In genomic region chr10:74384615-74385213, GRCh38 we compare ENCODE assay signal across 22 cellular contexts.
DNase-seq lines count a peak whose midpoint lies in the region; ATAC-seq and TF ChIP-seq lines count a peak whose summit lies in the region.
"Had no signal": no experiment of that assay in that cellular context is flagged by ENCODE, and none has a peak within 500 bp of the region (broad histone marks: within the 10 kb centered on the region; RNA-seq: fewer than 3 reads in every experiment).

No MANE protein-coding gene starts in this region.

- H3K9me3 ChIP-seq in HEK293 (ENCODE audit: control insufficient read depth, insufficient read depth, low read depth, low read length) (no peaks in the 10 kb centered on the region), thymus (ENCODE audit: control insufficient read depth) (no peaks in the 10 kb centered on the region), upper lobe of right lung (no peaks in the 10 kb centered on the region)
- H3K9me3 ChIP-seq: BLaER1, HAP-1, neutrophil had no signal

- peak overlapping the region; percentile 16 for H3K27ac Mint-ChIP-seq in T-helper 1 cell treated with Interleukin-12 subunit alpha and Interleukin-12 subunit beta and Interleukin-4 antibody, amounts not matched to agents 30 μg/mL and 1 μg/mL, for 36 hours
- peak overlapping the region; percentile 59 for H3K27ac Mint-ChIP-seq in activated B cell treated with CpG ODN at 0.5 μM for 24 hours
- H3K27ac Mint-ChIP-seq: activated CD4-positive, alpha-beta memory T cell treated with anti-CD3 and anti-CD28 coated beads for 36 hours; immature natural killer cell had no signal

- DNase-seq in T-helper 1 cell = no peak
- DNase-seq in activated B cell treated with CpG ODN at 0.5 μM for 24 hours = no peak
- no peak for DNase-seq in upper lobe of right lung
- no peak for DNase-seq in head of caudate nucleus
- DNase-seq: activated CD4-positive, alpha-beta memory T cell treated with anti-CD3 and anti-CD28 coated beads for 36 hours; activated naive CD4-positive, alpha-beta T cell; cortex of kidney; immature natural killer cell; NCI-H1105 treated with DMSO at 0.1 percent for 48 hours; NCI-H2081 treated with DMSO at 0.1 percent for 48 hours; NCI-H748 treated with DMSO at 0.1 percent for 48 hours; OCI-M1; Right ventricle myocardium superior; stimulated activated CD4-positive, alpha-beta T cell treated with anti-CD3 and anti-CD28 coated beads, Interleukin-4, amount 100 ng/mL, for 4 hours; SW 1271 had no signal

- H3K27me3 ChIP-seq in thymus (ENCODE audit: control insufficient read depth, insufficient read depth) = no peaks in the 10 kb centered on the region
- H3K27me3 ChIP-seq in upper lobe of right lung = no peaks in the 10 kb centered on the region
- H3K27me3 ChIP-seq: BLaER1, neutrophil had no signal

- no peak overlapping the region for H3K4me3 Mint-ChIP-seq in T-helper 1 cell treated with Interleukin-12 subunit alpha and Interleukin-12 subunit beta and Interleukin-4 antibody, amounts not matched to agents 30 μg/mL and 1 μg/mL, for 36 hours
- H3K4me3 Mint-ChIP-seq in activated B cell treated with CpG ODN at 0.5 μM for 24 hours = peak overlapping the region; percentile 5
- H3K4me3 Mint-ChIP-seq: activated CD4-positive, alpha-beta memory T cell treated with anti-CD3 and anti-CD28 coated beads for 36 hours; immature natural killer cell had no signal

- peaks cover 2% of the 10 kb centered on the region for H3K36me3 Mint-ChIP-seq in T-helper 1 cell treated with Interleukin-12 subunit alpha and Interleukin-12 subunit beta and Interleukin-4 antibody, amounts not matched to agents 30 μg/mL and 1 μg/mL, for 36 hours (ENCODE audit: low read depth)
- H3K36me3 Mint-ChIP-seq in activated B cell treated with CpG ODN at 0.5 μM for 24 hours (ENCODE audit: low read depth) = peaks cover 18% of the 10 kb centered on the region
- H3K36me3 Mint-ChIP-seq: activated CD4-positive, alpha-beta memory T cell treated with anti-CD3 and anti-CD28 coated beads for 36 hours; immature natural killer cell had no signal

- H3K4me3 ChIP-seq in HEK293 (ENCODE audit: low read depth, low read length) (no peak overlapping the region), thymus (ENCODE audit: low read length) (no peak overlapping the region), upper lobe of right lung (no peak overlapping the region)
- H3K4me3 ChIP-seq: BLaER1, HAP-1 had no signal

- TF ChIP-seq CTCF in HEK293 (tag by site-specific recombination; IDR thresholded peaks at IDR 0.05) = no peak
- TF ChIP-seq CTCF in activated B cell treated with CpG ODN at 0.5 μM for 24 hours (IDR thresholded peaks at IDR 0.05) = no peak
- no peak for TF ChIP-seq CTCF in upper lobe of right lung (IDR thresholded peaks at IDR 0.05)

- WGBS in thymus = 95% methylated on average over 3 of the region's 3 CpGs

- no peaks in the 10 kb centered on the region for H3K27me3 Mint-ChIP-seq in T-helper 1 cell treated with Interleukin-12 subunit alpha and Interleukin-12 subunit beta and Interleukin-4 antibody, amounts not matched to agents 30 μg/mL and 1 μg/mL, for 36 hours (ENCODE audit: low read depth)
- H3K27me3 Mint-ChIP-seq in activated B cell treated with CpG ODN at 0.5 μM for 24 hours = no peaks in the 10 kb centered on the region
- H3K27me3 Mint-ChIP-seq: activated CD4-positive, alpha-beta memory T cell treated with anti-CD3 and anti-CD28 coated beads for 36 hours had no signal

- no peaks in the 10 kb centered on the region for H3K4me1 ChIP-seq in HEK293 (ENCODE audit: control insufficient read depth, insufficient read depth, low read length)
- H3K4me1 ChIP-seq in thymus (ENCODE audit: control insufficient read depth, insufficient read depth, low read length) = peaks cover 2% of the 10 kb centered on the region
- no peaks in the 10 kb centered on the region for H3K4me1 ChIP-seq in upper lobe of right lung

- peaks cover 16% of the 10 kb centered on the region for H3K4me1 Mint-ChIP-seq in T-helper 1 cell treated with Interleukin-12 subunit alpha and Interleukin-12 subunit beta and Interleukin-4 antibody, amounts not matched to agents 30 μg/mL and 1 μg/mL, for 36 hours (ENCODE audit: low read depth)
- peaks cover 49% of the 10 kb centered on the region for H3K4me1 Mint-ChIP-seq in activated B cell treated with CpG ODN at 0.5 μM for 24 hours
- H3K4me1 Mint-ChIP-seq: immature natural killer cell had no signal

- H3K36me3 ChIP-seq in HEK293 (ENCODE audit: control insufficient read depth in 2 of 2, insufficient read depth in 1 of 2, low read length in 2 of 2) (no peaks in the 10 kb centered on the region), thymus (ENCODE audit: control insufficient read depth, insufficient read depth) (no peaks in the 10 kb centered on the region), upper lobe of right lung (no peaks in the 10 kb centered on the region)
- H3K36me3 ChIP-seq: HAP-1, neutrophil had no signal

- ATAC-seq in activated B cell treated with CpG ODN at 0.5 μM for 24 hours (ENCODE audit: low read depth) = no peak
- ATAC-seq in upper lobe of right lung = no peak
- ATAC-seq in HG03175 (IDR thresholded peaks at IDR 0.05; ENCODE audit: unreplicated experiment) = no peak

- CTCF ChIA-PET in HEK293 (lab: Yijun Ruan, JAX) = interaction anchor here (0.7 kb wide), 1 partner anchor 588 kb away, joined by 3 read pairs; no protein-coding TSS in a partner anchor
- CTCF ChIA-PET in activated B cell treated with CpG ODN at 0.5 μM for 24 hours (lab: Charles Lee) = no interaction called here

- POLR2A ChIA-PET in HEK293 (lab: Yijun Ruan, JAX) (no interaction called here), activated B cell treated with CpG ODN at 0.5 μM for 24 hours (lab: Charles Lee) (interaction anchor here (0.7 kb wide), 1 partner anchor 897 kb away, joined by 3 read pairs; no protein-coding TSS in a partner anchor)

- H3K9me3 Mint-ChIP-seq in T-helper 1 cell treated with Interleukin-12 subunit alpha and Interleukin-12 subunit beta and Interleukin-4 antibody, amounts not matched to agents 30 μg/mL and 1 μg/mL, for 36 hours = no peaks in the 10 kb centered on the region
- H3K9me3 Mint-ChIP-seq in activated B cell treated with CpG ODN at 0.5 μM for 24 hours = peaks cover 4% of the 10 kb centered on the region
- H3K9me3 Mint-ChIP-seq: activated CD4-positive, alpha-beta memory T cell treated with anti-CD3 and anti-CD28 coated beads for 36 hours; immature natural killer cell had no signal

- intact Hi-C loops in activated B cell treated with CpG ODN at 0.5 μM for 24 hours (cut with micrococcal nuclease) (no loop called here), upper lobe of right lung (cut with DNase I) (no loop called here), head of caudate nucleus (cut with DNase I) (no loop called here)

- H3K27ac ChIP-seq in HEK293 (ENCODE audit: extremely low read depth, low read depth, low read length) = no peak overlapping the region
- H3K27ac ChIP-seq in thymus (ENCODE audit: low read depth) = peak overlapping the region; percentile 53
- no peak overlapping the region for H3K27ac ChIP-seq in upper lobe of right lung
- H3K27ac ChIP-seq: BLaER1, neutrophil had no signal

TF ChIP-seq in HEK293, 187 proteins besides CTCF, POLR2A, EP300 and RAD21 (continues in another document):
- TF ChIP-seq PRDM6 (tag by site-specific recombination; IDR thresholded peaks at IDR 0.05) (peak; percentile 67), KLF16 (tag by site-specific recombination; IDR thresholded peaks at IDR 0.05) (no peak), OVOL3 (tag by site-specific recombination; IDR thresholded peaks at IDR 0.05) (0 out of 2 replicates have a peak, but pooled peaks have one; percentile 45), ZBTB44 (tag by site-specific recombination; IDR thresholded peaks at IDR 0.05) (no peak), ZBTB17 (tag by site-specific recombination; IDR thresholded peaks at IDR 0.05) (0 out of 2 replicates have a peak, but pooled peaks have one; percentile 23), ZNF391 (tag by site-specific recombination; IDR thresholded peaks at IDR 0.05; ENCODE audit: borderline replicate concordance, low read depth) (no peak), KLF7 (tag by site-specific recombination; IDR thresholded peaks at IDR 0.05; ENCODE audit: borderline replicate concordance) (no peak), MEIS1 (CRISPR knock-in tag; IDR thresholded peaks at IDR 0.05; ENCODE audit: borderline replicate concordance) (no peak), KLF8 (tag by site-specific recombination; IDR thresholded peaks at IDR 0.05) (no peak), ZNF561 (tag by site-specific recombination; IDR thresholded peaks at IDR 0.05; ENCODE audit: borderline replicate concordance) (no peak), SP3 (tag by site-specific recombination; IDR thresholded peaks at IDR 0.05) (no peak), OSR2 (tag by site-specific recombination; IDR thresholded peaks at IDR 0.05) (peak; percentile 66), ZNF10 (tag by site-specific recombination; IDR thresholded peaks at IDR 0.05) (no peak), SP7 (tag by site-specific recombination; IDR thresholded peaks at IDR 0.05) (no peak), ZNF596 (tag by site-specific recombination; IDR thresholded peaks at IDR 0.05) (no peak), ZNF501 (tag by site-specific recombination; IDR thresholded peaks at IDR 0.05) (no peak)
